In genomic region chr5:65611524-65611923, GRCh38 we compare ENCODE assay signal across 13 cellular contexts. TPM values are rescaled to one million over a fixed set of nuclear protein-coding genes. Genes with fewer than 3 reads are reported as not detected.
A peak's percentile ranks its signal among the peaks of the same experiment; 100 is the strongest.
DNase-seq lines count a peak whose midpoint lies in the region; ATAC-seq, FAIRE-seq and TF ChIP-seq lines count a peak whose summit lies in the region.
"Had no signal": no experiment of that assay in that cellular context is flagged by ENCODE, and none has a peak within 500 bp of the region (broad histone marks: within the 10 kb centered on the region; RNA-seq: fewer than 3 reads in every experiment).

No MANE protein-coding gene starts in this region.

- peak overlapping the region; percentile 30 for H3K27ac ChIP-seq in HUES48 (ENCODE audit: low read depth, low read length)
- H3K27ac ChIP-seq in pancreas, result peak overlapping the region in 2 of 4 donors; percentile 58 to 61
- H3K27ac ChIP-seq in SJCRH30, result no peak overlapping the region
- H3K27ac ChIP-seq: SJSA1, VCaP had no signal

- FAIRE-seq in pancreas (lab: Jason Lieb, UNC) (no peak), frontal cortex (lab: Jason Lieb, UNC) (no peak)

- ATAC-seq in pancreas (peak; percentile 92 to 99 (median 97)), HG03196 (IDR thresholded peaks at IDR 0.05; ENCODE audit: unreplicated experiment) (no peak)
- ATAC-seq: stimulated activated memory B cell treated with anti-CD40 and anti-IgM and Interleukin-4, amounts not matched to agents 10 μg/mL and 1 μg/mL and 100 μg/mL, for 72 hours had no signal

- H3K36me3 ChIP-seq in HUES48 (ENCODE audit: control insufficient read depth, insufficient read depth, low read length) (peaks cover 77% of the 10 kb centered on the region), pancreas (peaks cover 3 to 21% (median 8%) of the 10 kb centered on the region in 3 donors), SJCRH30 (peaks cover 42% of the 10 kb centered on the region)

- H3K4me1 ChIP-seq in HUES48 (ENCODE audit: control insufficient read depth, insufficient read depth, low read length) (no peaks in the 10 kb centered on the region), pancreas (peaks cover 7 to 24% (median 23%) of the 10 kb centered on the region in 3 donors), SJCRH30 (0 out of 2 replicates have a peak, but pooled peaks cover 3% of the 10 kb centered on the region)
- H3K4me1 ChIP-seq: SJSA1 had no signal

- DNase-seq in NCI-H2196 treated with DMSO at 0.1 percent for 48 hours (lab: John Stamatoyannopoulos, UW; ENCODE audit: unreplicated experiment), result peak; percentile 51
- peak; percentile 97 for DNase-seq in epithelial cell of proximal tubule (ENCODE audit: low read depth)
- peak in 3 of 6 donors; percentile 52 to 62 (median 52) for DNase-seq in pancreas
- DNase-seq in frontal cortex (ENCODE audit: low spot score in 2 of 2), result no peak
- no peak for DNase-seq in SJCRH30
- DNase-seq: activated T-cell treated with anti-CD3 and anti-CD28 coated beads for 4 hours; CD4-positive, alpha-beta T cell; NCI-H2081 treated with DMSO at 0.1 percent for 48 hours had no signal

- H3K9me3 ChIP-seq in HUES48 (ENCODE audit: control insufficient read depth, insufficient read depth, low read length), result no peaks in the 10 kb centered on the region
- no peaks in the 10 kb centered on the region for H3K9me3 ChIP-seq in pancreas
- no peaks in the 10 kb centered on the region for H3K9me3 ChIP-seq in SJCRH30 (replicated peaks)
- H3K9me3 ChIP-seq: SJSA1 had no signal

- H3K27me3 ChIP-seq in HUES48 (ENCODE audit: control insufficient read depth, insufficient read depth, low read length), result no peaks in the 10 kb centered on the region
- H3K27me3 ChIP-seq in pancreas, result no peaks in the 10 kb centered on the region
- H3K27me3 ChIP-seq in SJCRH30, result no peaks in the 10 kb centered on the region
- H3K27me3 ChIP-seq: SJSA1 had no signal

- TF ChIP-seq CTCF in epithelial cell of proximal tubule (conservative IDR thresholded peaks at IDR 0.05; ENCODE audit: low read depth, low read length) (no peak), pancreas (IDR thresholded peaks at IDR 0.05) (no peak)

- no peak overlapping the region for H3K9ac ChIP-seq in HUES48 (ENCODE audit: low read depth, low read length)

- H3K4me3 ChIP-seq in HUES48 (ENCODE audit: low read depth, low read length), result no peak overlapping the region
- H3K4me3 ChIP-seq in epithelial cell of proximal tubule (ENCODE audit: low read depth, low read length), result no peak overlapping the region
- H3K4me3 ChIP-seq in pancreas, result no peak overlapping the region
- H3K4me3 ChIP-seq in SJCRH30, result no peak overlapping the region
- H3K4me3 ChIP-seq: SJSA1 had no signal

- intact Hi-C loops in pancreas (cut with DNase I), result no loop called here

- WGBS in pancreas, 2 donors, result 13 to 14% methylated on average over 3 of the region's 3 CpGs

RNA-seq across cellular contexts. Expression of gene TRIM23, which starts 12.6 kb away (rescaled TPM):
- total RNA-seq in epithelial cell of proximal tubule (6.3 and 8.5 TPM in 2 replicates), pancreas (1 to 10 TPM; 4.5 to 10.0 (median 5.9) TPM), frontal cortex (97.8 TPM)
- 1 to 10 TPM; 2.1 to 3.6 TPM for polyA plus RNA-seq in pancreas
- 13.8 and 16.4 TPM in 2 replicates for total RNA-seq in SJCRH30 (2014; rRNA removed; shearing (Covaris generic))

RNA-seq across cellular contexts. Expression of gene SHLD3, which starts 13.3 kb away (rescaled TPM):
- 1.8 and 2.0 TPM in 2 replicates for total RNA-seq in epithelial cell of proximal tubule
- total RNA-seq in pancreas, result 1 to 10 TPM in 2 of 6 donors, under 1 TPM in 4; 0.51 to 1.5 (median 0.91) TPM
- 1 to 10 TPM; 1.8 to 2.3 TPM for polyA plus RNA-seq in pancreas
- 13.0 TPM for total RNA-seq in frontal cortex
- 8.9 and 9.3 TPM in 2 replicates for total RNA-seq in SJCRH30 (2014; rRNA removed; shearing (Covaris generic))

RNA-seq across cellular contexts. Expression of gene TRAPPC13, which starts 13.3 kb away (rescaled TPM):
- total RNA-seq in epithelial cell of proximal tubule (9.2 and 18.3 TPM in 2 replicates), pancreas (10 to 100 TPM in 2 of 6 donors, 1 to 10 TPM in 4; 5.6 to 11.9 (median 8.2) TPM), frontal cortex (52.2 TPM)
- 10 to 100 TPM in 1 of 2 donors, 1 to 10 TPM in 1; 8.1 to 12.1 TPM for polyA plus RNA-seq in pancreas
- 19.1 and 19.9 TPM in 2 replicates for total RNA-seq in SJCRH30 (2014; rRNA removed; shearing (Covaris generic))

RNA-seq across cellular contexts. Expression of gene PPWD1, which starts 48.4 kb away (rescaled TPM):
- 18.7 and 20.6 TPM in 2 replicates for total RNA-seq in epithelial cell of proximal tubule
- total RNA-seq in pancreas, result 10 to 100 TPM in 5 of 6 donors, 1 to 10 TPM in 1; 7.6 to 22.3 (median 12.7) TPM
- 10 to 100 TPM; 17.1 to 40.4 TPM for polyA plus RNA-seq in pancreas
- total RNA-seq in frontal cortex, result 43.6 TPM
- 62.4 and 85.0 TPM in 2 replicates for total RNA-seq in SJCRH30 (2014; rRNA removed; shearing (Covaris generic))

RNA-seq across cellular contexts. Expression of gene CENPK, which starts 48.6 kb away (rescaled TPM):
- 23.6 and 31.8 TPM in 2 replicates for total RNA-seq in epithelial cell of proximal tubule
- 1 to 10 TPM in 2 of 6 donors, under 1 TPM in 4; 0.28 to 1.3 (median 0.79) TPM for total RNA-seq in pancreas
- under 1 TPM; 0.57 to 0.61 TPM for polyA plus RNA-seq in pancreas
- total RNA-seq in frontal cortex, result 8.6 TPM
- 85.1 and 118 TPM in 2 replicates for total RNA-seq in SJCRH30 (2014; rRNA removed; shearing (Covaris generic))

Comparison
In these comparisons a context has a peak if more than half of its experiments do, and no peak if none do; other contexts are left out.
1. DNase-seq: peak in NCI-H2196 treated with DMSO at 0.1 percent for 48 hours (single experiment) and epithelial cell of proximal tubule (single experiment); none in frontal cortex (0 of 2) and SJCRH30 (0 of 2).